8 cellular contexts compared by ENCODE assay signal in the genomic region with DNA sequence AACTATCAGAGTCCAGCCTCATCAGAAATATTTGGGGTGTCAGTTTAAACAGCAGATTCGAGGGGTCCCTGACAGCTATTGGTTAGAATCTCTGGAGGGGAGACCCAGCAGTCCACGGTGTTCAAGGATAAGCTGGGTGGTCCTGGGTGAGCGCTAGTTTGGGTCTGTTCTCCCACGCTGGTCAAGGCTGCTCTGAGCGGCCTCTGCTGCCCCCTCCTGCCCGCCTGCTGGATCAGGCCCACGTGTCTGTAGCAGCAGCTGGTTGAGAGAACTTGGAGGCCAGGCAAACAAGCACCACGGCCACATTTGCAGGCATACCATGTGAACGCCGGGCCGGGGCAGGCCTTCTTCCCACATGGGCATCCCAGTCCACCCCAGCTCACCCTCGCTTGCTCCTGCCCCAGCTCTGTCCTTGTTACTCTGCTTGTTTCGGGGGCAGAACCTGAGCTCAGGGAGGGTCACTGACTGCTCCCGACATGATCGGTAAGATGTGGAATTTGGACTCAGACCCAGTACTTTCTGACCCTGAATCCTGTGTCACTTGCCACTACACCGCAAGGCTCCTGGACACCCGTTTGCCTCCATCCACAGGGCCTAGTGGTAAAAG. TPM values are rescaled to one million over a fixed set of nuclear protein-coding genes. Genes with fewer than 3 reads are reported as not detected.
A peak's percentile ranks its signal among the peaks of the same experiment; 100 is the strongest.
DNase-seq lines count a peak whose midpoint lies in the region; ATAC-seq and TF ChIP-seq lines count a peak whose summit lies in the region.

No MANE protein-coding gene starts in this region.

- POLR2A ChIA-PET in AG04449 (lab: Yijun Ruan, JAX): no interaction called here
- POLR2A ChIA-PET in GM10248 (lab: Yijun Ruan, JAX): no interaction called here
- POLR2A ChIA-PET in OCI-LY7 (lab: Charles Lee): no interaction called here

- H3K27ac ChIP-seq in OCI-LY7 (ENCODE audit: low read depth, low read length, poor library complexity, severe bottlenecking) (no peak overlapping the region), liver (ENCODE audit: low read depth in 1 of 2, low read length in 2 of 2) (no peak overlapping the region), tibial artery (no peak overlapping the region)

- no peaks in the 10 kb centered on the region for H3K79me2 ChIP-seq in OCI-LY7 (ENCODE audit: insufficient read depth, low read depth, low read length)

- no peaks in the 10 kb centered on the region for H3K9me2 ChIP-seq in OCI-LY7 (ENCODE audit: insufficient read depth, low read length)

- BruUV-seq in OCI-LY7 (replicated peaks; lab: Mats Ljungman, UMichigan): no TSS peak

- WGBS in liver: 11% methylated on average over 17 of the region's 17 CpGs

- H3K27me3 ChIP-seq in liver (ENCODE audit: control insufficient read depth in 4 of 4, insufficient read depth in 4 of 4, low read length in 3 of 4) (peaks cover 5 to 26% (median 21%) of the 10 kb centered on the region in 4 donors), tibial artery (peaks cover 0 to 98% of the 10 kb centered on the region in 2 donors)

- H3K9me3 ChIP-seq in OCI-LY7 (ENCODE audit: low read length): no peaks in the 10 kb centered on the region
- no peaks in the 10 kb centered on the region for H3K9me3 ChIP-seq in liver (ENCODE audit: control insufficient read depth in 4 of 4, low read length in 3 of 4)
- no peaks in the 10 kb centered on the region for H3K9me3 ChIP-seq in tibial artery

- DNase-seq in AG04449 (ENCODE audit: low read depth, low spot score) (no peak), GM10248 (ENCODE audit: extremely low spot score) (peak; percentile 71), OCI-LY7 (ENCODE audit: low spot score) (peak; percentile 25), choroid plexus epithelial cell (ENCODE audit: low read depth) (peak; percentile 85), tibial artery (peak; percentile 48 to 81)

- peak; percentile 76 to 83 for TF ChIP-seq RAD21 in liver (IDR thresholded peaks at IDR 0.05)

- TF ChIP-seq CTCF in AG04449 (IDR thresholded peaks at IDR 0.05; ENCODE audit: insufficient read depth, low read length, missing control alignments) (peak; percentile 96), GM10248 (IDR thresholded peaks at IDR 0.05; ENCODE audit: control extremely low read depth, extremely low read depth, low read depth, missing control alignments) (peak; percentile 90), OCI-LY7 (conservative IDR thresholded peaks at IDR 0.05; ENCODE audit: low read length) (peak; percentile 66), choroid plexus epithelial cell (conservative IDR thresholded peaks at IDR 0.05; ENCODE audit: low read depth, low read length) (peak; percentile 93), liver (IDR thresholded peaks at IDR 0.05; ENCODE audit: low read depth, low read length, missing input control) (peak; percentile 63), tibial artery (IDR thresholded peaks at IDR 0.05) (peak; percentile 51 to 62)

- H3K4me1 ChIP-seq in OCI-LY7 (ENCODE audit: insufficient read depth, low read length, poor library complexity, severe bottlenecking) (no peaks in the 10 kb centered on the region), liver (ENCODE audit: control insufficient read depth in 4 of 4, insufficient read depth in 4 of 4, low read length in 3 of 4) (peaks cover 0 to 15% (median 0%) of the 10 kb centered on the region in 4 donors), tibial artery (peaks cover 0 to 20% (median 13%) of the 10 kb centered on the region in 4 donors)

- no peak overlapping the region for H3K4me2 ChIP-seq in OCI-LY7 (ENCODE audit: low read length)

- no peaks in the 10 kb centered on the region for H3K36me3 ChIP-seq in OCI-LY7 (ENCODE audit: insufficient read depth, low read length)
- no peaks in the 10 kb centered on the region for H3K36me3 ChIP-seq in liver (ENCODE audit: control insufficient read depth in 4 of 4, insufficient read depth in 3 of 4, low read depth in 1 of 4, low read length in 3 of 4)
- no peaks in the 10 kb centered on the region for H3K36me3 ChIP-seq in tibial artery

- H3K4me3 ChIP-seq in AG04449 (ENCODE audit: low read depth, low read length): no peak overlapping the region
- H3K4me3 ChIP-seq in OCI-LY7 (ENCODE audit: low read depth, low read length, poor library complexity, severe bottlenecking): no peak overlapping the region
- H3K4me3 ChIP-seq in choroid plexus epithelial cell (ENCODE audit: low read depth, low read length): no peak overlapping the region
- H3K4me3 ChIP-seq in liver (ENCODE audit: low read depth in 1 of 3, low read length in 3 of 3): no peak overlapping the region
- H3K4me3 ChIP-seq in tibial artery: no peak overlapping the region

- no peak overlapping the region for H2AFZ ChIP-seq in OCI-LY7 (ENCODE audit: low read length)

- intact Hi-C loops in OCI-LY7 (cut with micrococcal nuclease; ENCODE audit: unreplicated experiment): no loop called here
- intact Hi-C loops in tibial artery (cut with DNase I; ENCODE audit: low total_unique reads): loop anchor here (10.0 kb wide), 1 partner anchor 693 kb away; no protein-coding TSS in a partner anchor

- ATAC-seq in HG03108 (IDR thresholded peaks at IDR 0.05; ENCODE audit: unreplicated experiment): no peak
- ATAC-seq in GM21576 (IDR thresholded peaks at IDR 0.05; ENCODE audit: unreplicated experiment): no peak

- H3K9ac ChIP-seq in liver (ENCODE audit: low read depth in 1 of 2, low read length in 2 of 2): no peak overlapping the region

- CTCF ChIA-PET in AG04449 (lab: Yijun Ruan, JAX): interaction anchor here (0.5 to 16.8 kb wide), 83 partner anchors 10 to 990 kb away, joined by 3 to 685 read pairs (median 5); no protein-coding TSS in a partner anchor
- CTCF ChIA-PET in GM10248 (lab: Yijun Ruan, JAX): interaction anchor here (0.8 to 5.7 kb wide), 27 partner anchors 9 to 831 kb away, joined by 3 to 53 read pairs (median 4); no protein-coding TSS in a partner anchor
- CTCF ChIA-PET in OCI-LY7 (lab: Charles Lee; ENCODE audit: unreplicated experiment): interaction anchor here (0.6 kb wide), 1 partner anchor 694 kb away, joined by 3 read pairs; no protein-coding TSS in a partner anchor

- H4K20me1 ChIP-seq in OCI-LY7 (ENCODE audit: insufficient read depth, low read length): no peaks in the 10 kb centered on the region

TF ChIP-seq in liver, 16 proteins besides CTCF, POLR2A, EP300 and RAD21:
- no peak for TF ChIP-seq GABPA (IDR thresholded peaks at IDR 0.05 in 1 of 2, conservative IDR thresholded peaks at IDR 0.05 in 1 of 2)

RNA-seq across cellular contexts. Expression of a gene that starts 7.4 kb away (rescaled TPM):
- total RNA-seq in OCI-LY7 (2014; rRNA removed; shearing (Covaris generic)): not detected in 2 replicates
- not detected in 2 replicates for total RNA-seq in OCI-LY7 (2022)
- under 1 TPM; 0.56 to 0.75 TPM for total RNA-seq in liver
- 1 to 10 TPM; 1.0 to 1.2 TPM for polyA plus RNA-seq in liver

RNA-seq across cellular contexts. Expression of a gene that starts 37.3 kb away (rescaled TPM):
- 12.2 and 15.0 TPM in 2 replicates for total RNA-seq in OCI-LY7 (2014; rRNA removed; shearing (Covaris generic))
- total RNA-seq in OCI-LY7 (2022): 26.0 and 33.5 TPM in 2 replicates
- total RNA-seq in liver: 1 to 10 TPM; 7.7 to 8.1 TPM
- 1 to 10 TPM; 4.6 to 5.3 TPM for polyA plus RNA-seq in liver

RNA-seq across cellular contexts. Expression of a gene that starts 48.9 kb away (rescaled TPM):
- not detected in 2 replicates for total RNA-seq in OCI-LY7 (2014; rRNA removed; shearing (Covaris generic))
- total RNA-seq in OCI-LY7 (2022): 0.15 TPM in 1 of 2 replicates, not detected in the other
- under 1 TPM; 0.08 to 0.09 TPM for total RNA-seq in liver
- polyA plus RNA-seq in liver: under 1 TPM in 1 of 2 donors, not detected in 1; 0.03 TPM
